Comparison of ENCODE assay signal across 1 cellular context in genomic region chr21:43956019-43956666, GRCh38.
TF ChIP-seq lines count a peak whose summit lies in the region.

No MANE protein-coding gene starts in this region.

TF ChIP-seq in K562, 482 proteins besides CTCF, POLR2A, EP300 and RAD21:
- TF ChIP-seq POLR3A (IDR thresholded peaks at IDR 0.05; ENCODE audit: borderline replicate concordance, extremely low read depth, insufficient read depth, insufficient read length) (no peak), STAT5A (IDR thresholded peaks at IDR 0.05; ENCODE audit: borderline replicate concordance, low read length) (no peak), ZNF316 (IDR thresholded peaks at IDR 0.05) (0 out of 2 replicates have a peak, but pooled peaks have one; percentile 26)
TF ChIP-seq in K562: peak in this region for 1.
